2 cellular contexts compared by ENCODE assay signal in genomic region chr4:75924916-75925315, GRCh38. TPM values are rescaled to one million over a fixed set of nuclear protein-coding genes. Genes with fewer than 3 reads are reported as not detected.
"Had no signal": no experiment of that assay in that cellular context is flagged by ENCODE, and none has a peak within 500 bp of the region (broad histone marks: within the 10 kb centered on the region; RNA-seq: fewer than 3 reads in every experiment).

No MANE protein-coding gene starts in this region.

RNA-seq across cellular contexts. Expression of gene PPEF2, which starts 22.7 kb away (rescaled TPM):
- total RNA-seq: NCI-H460, SK-MEL-5 had no signal
